ENCODE assay signal across 1 cellular context in the genomic region with DNA sequence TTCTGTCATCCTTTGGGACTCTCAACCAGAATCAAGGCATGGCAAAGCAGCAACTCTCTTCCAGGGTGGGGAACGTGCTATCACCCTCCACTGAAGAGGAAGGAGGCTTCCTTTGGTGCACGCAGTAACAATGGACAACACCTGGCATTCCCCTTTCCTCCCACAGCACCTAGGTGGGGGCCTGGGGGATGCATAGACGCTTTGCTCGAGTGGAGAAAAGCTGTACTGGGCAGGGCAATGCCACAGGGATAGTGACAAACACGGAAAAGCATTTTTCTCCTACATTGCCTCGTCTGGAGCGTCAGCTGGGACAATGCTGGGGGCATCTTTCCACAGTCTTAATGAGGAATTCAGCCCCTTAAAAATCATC.
TF ChIP-seq lines count a peak whose summit lies in the region.

No MANE protein-coding gene starts in this region.

TF ChIP-seq in IMR-90, 13 proteins besides CTCF, POLR2A, EP300 and RAD21:
- no peak for TF ChIP-seq NFE2L2 (IDR thresholded peaks at IDR 0.05; ENCODE audit: low read depth, low read length)
- no peak for TF ChIP-seq RFX5 (IDR thresholded peaks at IDR 0.05; ENCODE audit: low read depth, low read length)
- no peak for TF ChIP-seq BHLHE40 (IDR thresholded peaks at IDR 0.05; ENCODE audit: low read depth, low read length)
- TF ChIP-seq CEBPB (IDR thresholded peaks at IDR 0.05; ENCODE audit: low read depth, low read length), result no peak
- TF ChIP-seq MAFK (IDR thresholded peaks at IDR 0.05; ENCODE audit: low read depth, low read length), result no peak
- TF ChIP-seq MXI1 (IDR thresholded peaks at IDR 0.05; ENCODE audit: borderline replicate concordance, low read depth, low read length), result no peak
- TF ChIP-seq SMC3 (IDR thresholded peaks at IDR 0.05; ENCODE audit: low read depth, low read length), result no peak
- TF ChIP-seq RCOR1 (IDR thresholded peaks at IDR 0.05; ENCODE audit: insufficient replicate concordance, low read length), result no peak
TF ChIP-seq in IMR-90: peak in this region for 0.
